ENCODE assay signal across 20 cellular contexts in the genomic region with DNA sequence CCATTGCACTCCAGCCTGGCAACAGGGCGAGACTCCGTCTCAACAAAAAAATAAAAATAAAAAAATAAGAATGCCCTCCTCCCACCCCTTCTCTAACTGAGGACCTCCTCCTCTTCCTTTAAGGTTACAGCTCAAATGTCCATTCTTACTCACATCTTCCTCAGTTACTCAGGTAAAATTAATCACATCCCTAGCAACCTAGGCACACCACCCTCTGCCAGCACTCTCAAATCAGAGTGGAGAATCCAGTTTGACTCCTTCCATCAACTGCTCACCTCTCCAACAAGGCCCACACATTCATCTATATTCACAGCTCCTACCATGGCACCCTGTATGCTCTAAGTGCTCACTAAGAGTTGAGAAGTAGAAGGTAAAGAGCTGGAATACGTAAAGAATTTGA.
DNase-seq lines count a peak whose midpoint lies in the region; ATAC-seq lines count a peak whose summit lies in the region.
"Had no signal": no experiment of that assay in that cellular context is flagged by ENCODE, and none has a peak within 500 bp of the region (broad histone marks: within the 10 kb centered on the region; RNA-seq: fewer than 3 reads in every experiment).

No MANE protein-coding gene starts in this region.

- ATAC-seq in activated CD8-positive, alpha-beta memory T cell treated with anti-CD3 and anti-CD28 coated beads, Interleukin-2, amount 10 ng/mL, durations not matched to agents 7 days and 5 days, result no peak
- ATAC-seq in activated T-helper 17 cell treated with anti-CD3 and anti-CD28 coated beads, Interleukin-2, amount 50 U/mL, for 72 hours (replicated peaks), result peak; percentile 45
- ATAC-seq in central memory CD8-positive, alpha-beta T cell (replicated peaks; ENCODE audit: extremely low read depth, poor library complexity, severe bottlenecking), result no peak
- ATAC-seq in stimulated activated naive B cell treated with anti-CD40 and anti-IgM and Interleukin-4, amounts not matched to agents 10 μg/mL and 1 μg/mL and 100 μg/mL, for 72 hours (replicated peaks), result no peak
- no peak for ATAC-seq in T-cell (replicated peaks in 1 of 4)
- ATAC-seq: PC-3 had no signal

- peaks cover 2% of the 10 kb centered on the region for H3K9me3 Mint-ChIP-seq in activated CD8-positive, alpha-beta memory T cell treated with anti-CD3 and anti-CD28 coated beads, Interleukin-2, amount 10 ng/mL, durations not matched to agents 7 days and 5 days (ENCODE audit: low read depth)
- no peaks in the 10 kb centered on the region for H3K9me3 Mint-ChIP-seq in activated T-helper 17 cell treated with anti-CD3 and anti-CD28 coated beads, Interleukin-2, amount 50 U/mL, for 72 hours
- H3K9me3 Mint-ChIP-seq in central memory CD8-positive, alpha-beta T cell, result no peaks in the 10 kb centered on the region
- H3K9me3 Mint-ChIP-seq in stimulated activated naive B cell treated with anti-CD40 and anti-IgM and Interleukin-4, amounts not matched to agents 10 μg/mL and 1 μg/mL and 100 μg/mL, for 72 hours, result peaks cover 4% of the 10 kb centered on the region in 2 donors
- H3K9me3 Mint-ChIP-seq in T-cell, result no peaks in the 10 kb centered on the region
- H3K9me3 Mint-ChIP-seq: HFFc6 had no signal

- peaks cover 37% of the 10 kb centered on the region for H3K4me1 Mint-ChIP-seq in activated CD8-positive, alpha-beta memory T cell treated with anti-CD3 and anti-CD28 coated beads, Interleukin-2, amount 10 ng/mL, durations not matched to agents 7 days and 5 days
- peaks cover 35% of the 10 kb centered on the region for H3K4me1 Mint-ChIP-seq in activated T-helper 17 cell treated with anti-CD3 and anti-CD28 coated beads, Interleukin-2, amount 50 U/mL, for 72 hours
- peaks cover 42% of the 10 kb centered on the region for H3K4me1 Mint-ChIP-seq in central memory CD8-positive, alpha-beta T cell
- H3K4me1 Mint-ChIP-seq in stimulated activated naive B cell treated with anti-CD40 and anti-IgM and Interleukin-4, amounts not matched to agents 10 μg/mL and 1 μg/mL and 100 μg/mL, for 72 hours, result peaks cover 19 to 47% of the 10 kb centered on the region in 2 donors
- H3K4me1 Mint-ChIP-seq in T-cell, result peaks cover 32 to 37% (median 37%) of the 10 kb centered on the region in 3 donors

- peak overlapping the region; percentile 30 for H3K27ac Mint-ChIP-seq in activated CD8-positive, alpha-beta memory T cell treated with anti-CD3 and anti-CD28 coated beads, Interleukin-2, amount 10 ng/mL, durations not matched to agents 7 days and 5 days
- peak overlapping the region; percentile 75 for H3K27ac Mint-ChIP-seq in activated T-helper 17 cell treated with anti-CD3 and anti-CD28 coated beads, Interleukin-2, amount 50 U/mL, for 72 hours
- H3K27ac Mint-ChIP-seq in central memory CD8-positive, alpha-beta T cell (ENCODE audit: low read depth), result peak overlapping the region; percentile 3
- H3K27ac Mint-ChIP-seq in stimulated activated naive B cell treated with anti-CD40 and anti-IgM and Interleukin-4, amounts not matched to agents 10 μg/mL and 1 μg/mL and 100 μg/mL, for 72 hours, result peak overlapping the region; percentile 2
- no peak overlapping the region for H3K27ac Mint-ChIP-seq in T-cell
- H3K27ac Mint-ChIP-seq: HFFc6 had no signal

- no peaks in the 10 kb centered on the region for H3K27me3 Mint-ChIP-seq in activated CD8-positive, alpha-beta memory T cell treated with anti-CD3 and anti-CD28 coated beads, Interleukin-2, amount 10 ng/mL, durations not matched to agents 7 days and 5 days
- H3K27me3 Mint-ChIP-seq in activated T-helper 17 cell treated with anti-CD3 and anti-CD28 coated beads, Interleukin-2, amount 50 U/mL, for 72 hours, result no peaks in the 10 kb centered on the region
- H3K27me3 Mint-ChIP-seq in central memory CD8-positive, alpha-beta T cell, result no peaks in the 10 kb centered on the region
- no peaks in the 10 kb centered on the region for H3K27me3 Mint-ChIP-seq in stimulated activated naive B cell treated with anti-CD40 and anti-IgM and Interleukin-4, amounts not matched to agents 10 μg/mL and 1 μg/mL and 100 μg/mL, for 72 hours
- H3K27me3 Mint-ChIP-seq in T-cell, result no peaks in the 10 kb centered on the region
- H3K27me3 Mint-ChIP-seq: CD4-positive, alpha-beta memory T cell had no signal

- H3K4me3 Mint-ChIP-seq in activated CD8-positive, alpha-beta memory T cell treated with anti-CD3 and anti-CD28 coated beads, Interleukin-2, amount 10 ng/mL, durations not matched to agents 7 days and 5 days, result no peak overlapping the region
- H3K4me3 Mint-ChIP-seq in activated T-helper 17 cell treated with anti-CD3 and anti-CD28 coated beads, Interleukin-2, amount 50 U/mL, for 72 hours, result peak overlapping the region; percentile 2
- H3K4me3 Mint-ChIP-seq in central memory CD8-positive, alpha-beta T cell, result no peak overlapping the region
- no peak overlapping the region for H3K4me3 Mint-ChIP-seq in stimulated activated naive B cell treated with anti-CD40 and anti-IgM and Interleukin-4, amounts not matched to agents 10 μg/mL and 1 μg/mL and 100 μg/mL, for 72 hours
- H3K4me3 Mint-ChIP-seq in T-cell, result no peak overlapping the region
- H3K4me3 Mint-ChIP-seq: CD4-positive, alpha-beta memory T cell; HFFc6 had no signal

- DNase-seq in activated CD8-positive, alpha-beta memory T cell treated with anti-CD3 and anti-CD28 coated beads, Interleukin-2, amount 10 ng/mL, durations not matched to agents 7 days and 5 days, result no peak
- no peak for DNase-seq in activated CD8-positive, alpha-beta memory T cell treated with anti-CD3 and anti-CD28 coated beads, Interleukin-2, amount 50 U/mL, for 4 hours
- DNase-seq in central memory CD8-positive, alpha-beta T cell (ENCODE audit: low spot score in 2 of 2), result no peak
- no peak for DNase-seq in stimulated activated naive B cell treated with anti-CD40 and anti-IgM and Interleukin-4, amounts not matched to agents 10 μg/mL and 1 μg/mL and 100 μg/mL, for 72 hours
- no peak for DNase-seq in stimulated activated CD4-positive, alpha-beta T cell treated with anti-CD3 and anti-CD28 coated beads, Interleukin-1b, Interleukin-23, amount 100 ng/mL, for 48 hours
- no peak for DNase-seq in ecto neural progenitor cell (ENCODE audit: low spot score)
- DNase-seq in T-cell, result no peak
- DNase-seq: CD4-positive, alpha-beta memory T cell; DMS53; H7; HFFc6; NCI-H1048; NCI-H1436; NCI-H1930; NCI-H345; NCI-H524 treated with DMSO at 0.1 percent for 48 hours; PC-3; RPMI8226; SHP77 treated with DMSO at 0.1 percent for 48 hours had no signal

- peaks cover 33% of the 10 kb centered on the region for H3K36me3 Mint-ChIP-seq in activated CD8-positive, alpha-beta memory T cell treated with anti-CD3 and anti-CD28 coated beads, Interleukin-2, amount 10 ng/mL, durations not matched to agents 7 days and 5 days
- H3K36me3 Mint-ChIP-seq in activated T-helper 17 cell treated with anti-CD3 and anti-CD28 coated beads, Interleukin-2, amount 50 U/mL, for 72 hours (ENCODE audit: low read depth), result no peaks in the 10 kb centered on the region
- H3K36me3 Mint-ChIP-seq in central memory CD8-positive, alpha-beta T cell (ENCODE audit: insufficient read depth), result peaks cover 4% of the 10 kb centered on the region
- peaks cover 8 to 13% of the 10 kb centered on the region in 2 donors for H3K36me3 Mint-ChIP-seq in stimulated activated naive B cell treated with anti-CD40 and anti-IgM and Interleukin-4, amounts not matched to agents 10 μg/mL and 1 μg/mL and 100 μg/mL, for 72 hours
- H3K36me3 Mint-ChIP-seq in T-cell, result no peaks in the 10 kb centered on the region
- H3K36me3 Mint-ChIP-seq: CD4-positive, alpha-beta memory T cell had no signal

- POLR2A ChIA-PET in T-cell (lab: Charles Lee), result no interaction called here

- CTCF ChIA-PET in activated CD8-positive, alpha-beta memory T cell treated with anti-CD3 and anti-CD28 coated beads, Interleukin-2, amount 10 ng/mL, durations not matched to agents 7 days and 5 days (lab: Charles Lee), result interaction anchor here (0.7 to 1.1 kb wide), 2 partner anchors 9 to 12 kb away, joined by 3 read pairs; no protein-coding TSS in a partner anchor
- CTCF ChIA-PET in T-cell (lab: Charles Lee), result no interaction called here

Comparison
In these comparisons a context has a peak if more than half of its experiments do, and no peak if none do; other contexts are left out.
1. H3K27ac Mint-ChIP-seq: peak in activated CD8-positive, alpha-beta memory T cell treated with anti-CD3 and anti-CD28 coated beads, Interleukin-2, amount 10 ng/mL, durations not matched to agents 7 days and 5 days (single experiment), activated T-helper 17 cell treated with anti-CD3 and anti-CD28 coated beads, Interleukin-2, amount 50 U/mL, for 72 hours (single experiment), central memory CD8-positive, alpha-beta T cell (single experiment) and stimulated activated naive B cell treated with anti-CD40 and anti-IgM and Interleukin-4, amounts not matched to agents 10 μg/mL and 1 μg/mL and 100 μg/mL, for 72 hours (single experiment); none in T-cell (0 of 2).